20 cellular contexts compared by ENCODE assay signal in the genomic region with DNA sequence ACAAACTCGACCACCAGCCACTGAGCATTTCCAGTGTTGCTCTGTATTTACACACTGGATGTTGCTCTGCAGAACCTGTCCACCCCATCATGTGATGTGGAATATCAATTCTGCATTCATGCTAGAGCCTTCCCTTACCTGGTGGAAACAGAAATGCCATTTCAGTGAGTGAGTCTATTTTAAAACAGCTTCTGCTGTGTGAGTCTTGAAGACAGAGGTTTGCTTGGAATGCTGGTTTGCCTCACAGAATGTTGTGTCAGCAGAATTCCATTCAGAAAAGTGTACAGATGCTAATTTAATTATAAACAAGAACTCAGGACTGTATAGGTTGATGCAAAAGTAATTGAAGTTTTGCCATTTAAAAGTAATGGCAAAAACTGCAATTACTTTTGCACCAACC.
DNase-seq lines count a peak whose midpoint lies in the region; ATAC-seq, FAIRE-seq and TF ChIP-seq lines count a peak whose summit lies in the region.
"Had no signal": no experiment of that assay in that cellular context is flagged by ENCODE, and none has a peak within 500 bp of the region (broad histone marks: within the 10 kb centered on the region; RNA-seq: fewer than 3 reads in every experiment).

No MANE protein-coding gene starts in this region.

- TF ChIP-seq POLR2A in HepG2 (IDR thresholded peaks at IDR 0.05; ENCODE audit: insufficient read depth in 1 of 2, low read depth in 2 of 2, low read length in 2 of 2) (no peak), right lobe of liver (IDR thresholded peaks at IDR 0.05) (no peak)

- no peaks in the 10 kb centered on the region for H3K27me3 Mint-ChIP-seq in CD8-positive, alpha-beta memory T cell
- H3K27me3 Mint-ChIP-seq in stimulated activated naive CD8-positive, alpha-beta T cell treated with anti-CD3 and anti-CD28 coated beads, Interleukin-15, amount 100 ng/mL, for 72 hours = peaks cover 28% of the 10 kb centered on the region
- H3K27me3 Mint-ChIP-seq: memory B cell had no signal

- 94% methylated on average over 1 of the region's 1 CpG for WGBS in HepG2 (ENCODE audit: low lambda C conversion rate)
- WGBS in right lobe of liver (ENCODE audit: insufficient coverage, low coverage, low lambda C conversion rate, missing lambda C conversion rate) = 100% methylated on average over 1 of the region's 1 CpG

- DNase-seq in HepG2 (ENCODE audit: low spot score) = no peak
- no peak for DNase-seq in right lobe of liver
- DNase-seq in brain microvascular endothelial cell = peak; percentile 25
- peak; percentile 73 for DNase-seq in iris pigment epithelial cell (ENCODE audit: low read depth)
- no peak for DNase-seq in CD8-positive, alpha-beta memory T cell
- no peak for DNase-seq in stimulated activated naive CD8-positive, alpha-beta T cell treated with anti-CD3 and anti-CD28 coated beads, Interleukin-15, amount 100 ng/mL, for 72 hours
- DNase-seq in retina = no peak
- DNase-seq: activated CD8-positive, alpha-beta memory T cell treated with anti-CD3 and anti-CD28 coated beads for 24 hours; amygdala; DMS79 treated with DMSO at 0.1 percent for 48 hours; dorsolateral prefrontal cortex; NCI-H1092; RPMI8226; stimulated activated CD4-positive, alpha-beta T cell treated with anti-CD3 and anti-CD28 coated beads, Interleukin-4, amount 100 ng/mL, for 4 hours had no signal

- H3K36me3 Mint-ChIP-seq in CD8-positive, alpha-beta memory T cell = peaks cover 0 to 1% (median 0%) of the 10 kb centered on the region in 3 donors

- H3K4me2 ChIP-seq in HepG2 (ENCODE audit: low read depth, low read length) = no peak overlapping the region

- POLR2A ChIA-PET in HepG2 (lab: Yijun Ruan, JAX) = no interaction called here
- POLR2A ChIA-PET in CD8-positive, alpha-beta memory T cell (lab: Charles Lee) = no interaction called here

- H3K9me3 Mint-ChIP-seq in CD8-positive, alpha-beta memory T cell = no peaks in the 10 kb centered on the region
- H3K9me3 Mint-ChIP-seq in stimulated activated naive CD8-positive, alpha-beta T cell treated with anti-CD3 and anti-CD28 coated beads, Interleukin-15, amount 100 ng/mL, for 72 hours = no peaks in the 10 kb centered on the region
- H3K9me3 Mint-ChIP-seq: memory B cell had no signal

- in situ Hi-C loops in HepG2 (cut with HindIII; ENCODE audit: extremely low pct_ligation_motif_present, low pct_unique_long_range_greater_than_20kb) = no loop called here
- in situ Hi-C loops in brain microvascular endothelial cell (cut with HindIII; ENCODE audit: low pct_ligation_motif_present, low sequenced_read_pairs) = no loop called here

- no peaks in the 10 kb centered on the region for H3K27me3 ChIP-seq in HepG2 (ENCODE audit: control insufficient read depth in 1 of 2, insufficient read depth in 2 of 2, low read length in 2 of 2)
- no peaks in the 10 kb centered on the region for H3K27me3 ChIP-seq in right lobe of liver
- no peaks in the 10 kb centered on the region for H3K27me3 ChIP-seq in brain microvascular endothelial cell (replicated peaks)
- no peaks in the 10 kb centered on the region for H3K27me3 ChIP-seq in CD8-positive, alpha-beta memory T cell (ENCODE audit: insufficient read depth, low read length, poor library complexity, severe bottlenecking)
- H3K27me3 ChIP-seq: dorsolateral prefrontal cortex, tibial nerve had no signal

- no peak overlapping the region for H3K9ac ChIP-seq in HepG2 (ENCODE audit: insufficient read depth, low read depth, low read length)

- no peak overlapping the region for H3K27ac Mint-ChIP-seq in CD8-positive, alpha-beta memory T cell
- H3K27ac Mint-ChIP-seq in stimulated activated naive CD8-positive, alpha-beta T cell treated with anti-CD3 and anti-CD28 coated beads, Interleukin-15, amount 100 ng/mL, for 72 hours = no peak overlapping the region
- H3K27ac Mint-ChIP-seq: memory B cell had no signal

- H3K4me1 ChIP-seq in HepG2 (ENCODE audit: insufficient read depth, low read length) (no peaks in the 10 kb centered on the region), right lobe of liver (no peaks in the 10 kb centered on the region)
- H3K4me1 ChIP-seq in CD8-positive, alpha-beta memory T cell (ENCODE audit: insufficient read depth, low read length) = no peaks in the 10 kb centered on the region

- TF ChIP-seq EP300 in HepG2 (IDR thresholded peaks at IDR 0.05; ENCODE audit: low read depth in 2 of 2, low read length in 2 of 2) (no peak), HepG2 (CRISPR knock-in tag; IDR thresholded peaks at IDR 0.05; ENCODE audit: borderline replicate concordance) (no peak)

- intact Hi-C loops in HepG2 (cut with micrococcal nuclease; ENCODE audit: unreplicated experiment) (no loop called here), right lobe of liver (cut with DNase I) (no loop called here)

- H3K4me3 ChIP-seq in HepG2 (replicated peaks in 1 of 3; ENCODE audit: insufficient read depth in 1 of 3, low read depth in 2 of 3, low read length in 3 of 3) (no peak overlapping the region), right lobe of liver (no peak overlapping the region), brain microvascular endothelial cell (ENCODE audit: low read depth, low read length) (no peak overlapping the region)
- no peak overlapping the region for H3K4me3 ChIP-seq in CD8-positive, alpha-beta memory T cell (ENCODE audit: low read length)
- H3K4me3 ChIP-seq: dorsolateral prefrontal cortex, tibial nerve had no signal

- H3K4me3 Mint-ChIP-seq in CD8-positive, alpha-beta memory T cell = no peak overlapping the region
- no peak overlapping the region for H3K4me3 Mint-ChIP-seq in stimulated activated naive CD8-positive, alpha-beta T cell treated with anti-CD3 and anti-CD28 coated beads, Interleukin-15, amount 100 ng/mL, for 72 hours
- H3K4me3 Mint-ChIP-seq: memory B cell had no signal

- ATAC-seq in HepG2 = no peak
- no peak for ATAC-seq in right lobe of liver
- no peak for ATAC-seq in GM21515 (IDR thresholded peaks at IDR 0.05; ENCODE audit: unreplicated experiment)
- ATAC-seq in stimulated activated naive CD8-positive, alpha-beta T cell treated with anti-CD3 and anti-CD28 coated beads, Interleukin-15, amount 100 ng/mL, for 72 hours = no peak
- ATAC-seq: sciatic nerve had no signal

- CTCF ChIA-PET in HepG2 (lab: Yijun Ruan, JAX; ENCODE audit: low intra/inter-chr PET ratio, low total read pairs) = no interaction called here
- CTCF ChIA-PET in CD8-positive, alpha-beta memory T cell (lab: Charles Lee) = no interaction called here

- H3K4me1 Mint-ChIP-seq in CD8-positive, alpha-beta memory T cell = no peaks in the 10 kb centered on the region
- no peaks in the 10 kb centered on the region for H3K4me1 Mint-ChIP-seq in stimulated activated naive CD8-positive, alpha-beta T cell treated with anti-CD3 and anti-CD28 coated beads, Interleukin-15, amount 100 ng/mL, for 72 hours
- H3K4me1 Mint-ChIP-seq: memory B cell had no signal

- no peaks in the 10 kb centered on the region for H3K79me2 ChIP-seq in HepG2 (ENCODE audit: insufficient read depth, low read length)

- no peak for TF ChIP-seq RAD21 in HepG2 (CRISPR knock-in tag; IDR thresholded peaks at IDR 0.05)

- no peaks in the 10 kb centered on the region for H4K20me1 ChIP-seq in HepG2 (ENCODE audit: insufficient read depth, low read length)

- peaks cover 0 to 16% of the 10 kb centered on the region in 2 experiments; a peak in 4 of 5 replicates for H3K36me3 ChIP-seq in HepG2 (replicated peaks in 1 of 2; ENCODE audit: control insufficient read depth in 1 of 2, insufficient read depth in 2 of 2, low read length in 2 of 2)
- H3K36me3 ChIP-seq in right lobe of liver = peaks cover 0 to 14% (median 1%) of the 10 kb centered on the region in 4 donors
- no peaks in the 10 kb centered on the region for H3K36me3 ChIP-seq in brain microvascular endothelial cell (replicated peaks)
- H3K36me3 ChIP-seq in CD8-positive, alpha-beta memory T cell (ENCODE audit: insufficient read depth, low read length) = no peaks in the 10 kb centered on the region

- H3K9me3 ChIP-seq in HepG2 (ENCODE audit: low read length) (no peaks in the 10 kb centered on the region), right lobe of liver (no peaks in the 10 kb centered on the region)
- no peaks in the 10 kb centered on the region for H3K9me3 ChIP-seq in CD8-positive, alpha-beta memory T cell (ENCODE audit: low read length)
- H3K9me3 ChIP-seq: tibial nerve had no signal

- H3K27ac ChIP-seq in HepG2 (ENCODE audit: extremely low read length, insufficient read depth, low read length) (no peak overlapping the region), right lobe of liver (no peak overlapping the region), brain microvascular endothelial cell (no peak overlapping the region)
- no peak overlapping the region for H3K27ac ChIP-seq in CD8-positive, alpha-beta memory T cell (ENCODE audit: low read depth, low read length)
- H3K27ac ChIP-seq: dorsolateral prefrontal cortex, tibial nerve, VCaP had no signal

- no peak overlapping the region for H2AFZ ChIP-seq in HepG2 (ENCODE audit: low read length)

- no peak for FAIRE-seq in HepG2 (lab: Jason Lieb, UNC)
- FAIRE-seq: A204.1 had no signal

- no TSS peak for BruUV-seq in HepG2 (replicated peaks; lab: Mats Ljungman, UMichigan)

- TF ChIP-seq CTCF in HepG2 (CRISPR knock-in tag; IDR thresholded peaks at IDR 0.05) = no peak
- TF ChIP-seq CTCF in right lobe of liver (IDR thresholded peaks at IDR 0.05) = no peak
- no peak for TF ChIP-seq CTCF in brain microvascular endothelial cell (IDR thresholded peaks at IDR 0.05; ENCODE audit: low read depth, low read length, missing control alignments)

TF ChIP-seq in HepG2, 621 proteins besides CTCF, POLR2A, EP300 and RAD21:
- TF ChIP-seq MAFK (conservative IDR thresholded peaks at IDR 0.05 in 1 of 2, IDR thresholded peaks at IDR 0.05 in 1 of 2; ENCODE audit: low read length in 2 of 2) (peak; percentile 87 to 94), MEIS1 (CRISPR knock-in tag; IDR thresholded peaks at IDR 0.05; ENCODE audit: borderline replicate concordance) (no peak), MAFF (IDR thresholded peaks at IDR 0.05; ENCODE audit: low read depth, low read length) (peak; percentile 90)

Comparison
In these comparisons a context has a peak if more than half of its experiments do, and no peak if none do; other contexts are left out.
1. DNase-seq: peak in brain microvascular endothelial cell (single experiment) and iris pigment epithelial cell (single experiment); none in HepG2 (single experiment), right lobe of liver (0 of 3), CD8-positive, alpha-beta memory T cell (0 of 5), stimulated activated naive CD8-positive, alpha-beta T cell treated with anti-CD3 and anti-CD28 coated beads, Interleukin-15, amount 100 ng/mL, for 72 hours (0 of 2) and retina (single experiment).